12 cellular contexts compared by ENCODE assay signal in the genomic region with DNA sequence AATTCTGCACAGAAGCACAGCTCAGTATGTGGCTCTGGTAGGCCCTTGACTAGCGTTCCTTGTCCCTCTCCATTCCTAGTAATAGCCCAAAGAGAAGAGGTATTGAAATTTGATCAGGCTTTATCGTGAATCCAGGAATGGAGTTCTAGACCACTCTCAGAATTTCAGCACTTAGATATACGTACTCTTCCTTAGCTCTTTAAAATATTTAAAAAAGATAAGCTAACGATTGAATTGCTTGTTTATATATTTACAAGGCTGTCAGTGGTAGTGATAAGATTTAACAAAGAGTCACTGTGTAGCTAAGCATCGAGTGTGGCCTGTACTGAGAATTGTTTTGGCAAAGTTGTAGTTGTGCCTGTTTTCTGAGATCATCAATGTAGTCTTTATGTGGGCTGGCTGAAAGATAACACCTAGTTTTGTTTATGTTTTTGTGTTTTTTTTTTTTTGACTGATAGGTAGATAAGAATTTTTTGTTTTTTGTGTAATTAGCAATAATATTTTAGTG. TPM values are rescaled to one million over a fixed set of nuclear protein-coding genes. Genes with fewer than 3 reads are reported as not detected.
DNase-seq lines count a peak whose midpoint lies in the region; ATAC-seq and TF ChIP-seq lines count a peak whose summit lies in the region.
"Had no signal": no experiment of that assay in that cellular context is flagged by ENCODE, and none has a peak within 500 bp of the region (broad histone marks: within the 10 kb centered on the region; RNA-seq: fewer than 3 reads in every experiment).

No MANE protein-coding gene starts in this region.

- H4K20me1 ChIP-seq in neural progenitor cell (ENCODE audit: low read depth), result peaks cover 38% of the 10 kb centered on the region

- no peak overlapping the region for H3K9ac ChIP-seq in neural progenitor cell

- H3K27ac ChIP-seq in dorsolateral prefrontal cortex (peak overlapping the region; percentile 47 to 93 (median 86)), neural progenitor cell (peak overlapping the region; percentile 5)

- peaks cover 16% of the 10 kb centered on the region for H3F3A ChIP-seq in neural progenitor cell (ENCODE audit: low read depth)

- peak overlapping the region in 56 of 59 donors; percentile 5 to 93 (median 84) for H3K4me3 ChIP-seq in dorsolateral prefrontal cortex
- H3K4me3 ChIP-seq in neural progenitor cell, result peak overlapping the region; percentile 99

- peak overlapping the region; percentile 99 for H3K4me3 Mint-ChIP-seq in neural progenitor cell
- H3K4me3 Mint-ChIP-seq: activated CD4-positive, alpha-beta memory T cell treated with anti-CD3 and anti-CD28 coated beads, Interleukin-2, amount 10 ng/mL, durations not matched to agents 7 days and 5 days had no signal

- H3K9me3 Mint-ChIP-seq in neural progenitor cell, result peaks cover 21% of the 10 kb centered on the region

- no peaks in the 10 kb centered on the region for H3K27me3 ChIP-seq in dorsolateral prefrontal cortex
- no peaks in the 10 kb centered on the region for H3K27me3 ChIP-seq in neural progenitor cell

- intact Hi-C loops in dorsolateral prefrontal cortex (cut with DNase I), result loop anchor here (5.0 to 10.0 kb wide), 5 partner anchors 42 to 228 kb away; partner anchors contain the start of gene INIP (in 1 of the 2)

- H3K27me3 Mint-ChIP-seq in neural progenitor cell (ENCODE audit: insufficient read depth, low read depth), result peaks cover 8% of the 10 kb centered on the region

- TF ChIP-seq CTCF in dorsolateral prefrontal cortex (IDR thresholded peaks at IDR 0.05 in 54 of 56, conservative IDR thresholded peaks at IDR 0.05 in 2 of 56; ENCODE audit: low read depth in 1 of 56, partially characterized antibody in 56 of 56), result no peak
- TF ChIP-seq CTCF in neural progenitor cell (IDR thresholded peaks at IDR 0.05), result no peak

- no peak for ATAC-seq in HG02981 (IDR thresholded peaks at IDR 0.05; ENCODE audit: unreplicated experiment)
- ATAC-seq: activated naive CD4-positive, alpha-beta T cell treated with anti-CD3 and anti-CD28 coated beads, Interleukin-2, amount 50 U/mL, for 72 hours had no signal

- peak overlapping the region; percentile 92 for H3K4me2 ChIP-seq in neural progenitor cell

- peaks cover 48% of the 10 kb centered on the region for H3K4me1 Mint-ChIP-seq in neural progenitor cell

- DNase-seq in NCI-H1417 (lab: John Stamatoyannopoulos, UW) (peak in 2 of 3 experiments; percentile 2 to 26), NCI-H1417 treated with DMSO at 0.1 percent for 48 hours (lab: John Stamatoyannopoulos, UW) (no peak), NCI-H748 (lab: John Stamatoyannopoulos, UW; ENCODE audit: unreplicated experiment) (peak; percentile 22), dorsolateral prefrontal cortex (peak in 1 of 10 donors; percentile 18), neural progenitor cell (ENCODE audit: low spot score) (peak; percentile 42), hepatic stellate cell (ENCODE audit: low spot score) (no peak), activated T-cell treated with anti-CD3 and anti-CD28 coated beads for 4 hours (no peak)
- DNase-seq: activated CD4-positive, alpha-beta memory T cell treated with anti-CD3 and anti-CD28 coated beads, Interleukin-2, amount 10 ng/mL, durations not matched to agents 7 days and 5 days; effector memory CD4-positive, alpha-beta T cell; NCI-H2081 had no signal

- H3K27ac Mint-ChIP-seq in neural progenitor cell, result peak overlapping the region; percentile 89
- H3K27ac Mint-ChIP-seq: activated CD4-positive, alpha-beta memory T cell treated with anti-CD3 and anti-CD28 coated beads, Interleukin-2, amount 10 ng/mL, durations not matched to agents 7 days and 5 days; activated naive CD4-positive, alpha-beta T cell treated with anti-CD3 and anti-CD28 coated beads, Interleukin-2, amount 50 U/mL, for 72 hours had no signal

- peaks cover 30% of the 10 kb centered on the region for H3K36me3 Mint-ChIP-seq in neural progenitor cell

- no peak overlapping the region for H2AFZ ChIP-seq in neural progenitor cell (replicated peaks)

- H3K9me3 ChIP-seq in neural progenitor cell (ENCODE audit: low read depth), result peaks cover 10% of the 10 kb centered on the region

- peaks cover 13% of the 10 kb centered on the region for H3K36me3 ChIP-seq in neural progenitor cell

- H3K4me1 ChIP-seq in neural progenitor cell, result peaks cover 28% of the 10 kb centered on the region

- H3K79me2 ChIP-seq in neural progenitor cell (ENCODE audit: low read depth), result peaks cover 87% of the 10 kb centered on the region

RNA-seq across cellular contexts. Expression of gene KIAA1958, which starts 2.5 kb away (rescaled TPM):
- 10 to 100 TPM; 12.9 to 46.2 (median 27.1) TPM for total RNA-seq in dorsolateral prefrontal cortex
- total RNA-seq in neural progenitor cell (ENCODE audit: low replicate concordance), result 29.8 and 31.4 TPM in 2 replicates

Comparison
In these comparisons a context has a peak if more than half of its experiments do, and no peak if none do; other contexts are left out.
1. DNase-seq: peak in NCI-H1417 (2 of 3), NCI-H748 (single experiment) and neural progenitor cell (single experiment); none in NCI-H1417 treated with DMSO at 0.1 percent for 48 hours (single experiment), hepatic stellate cell (single experiment) and activated T-cell treated with anti-CD3 and anti-CD28 coated beads for 4 hours (single experiment).